12 cellular contexts compared by ENCODE assay signal in the genomic region with DNA sequence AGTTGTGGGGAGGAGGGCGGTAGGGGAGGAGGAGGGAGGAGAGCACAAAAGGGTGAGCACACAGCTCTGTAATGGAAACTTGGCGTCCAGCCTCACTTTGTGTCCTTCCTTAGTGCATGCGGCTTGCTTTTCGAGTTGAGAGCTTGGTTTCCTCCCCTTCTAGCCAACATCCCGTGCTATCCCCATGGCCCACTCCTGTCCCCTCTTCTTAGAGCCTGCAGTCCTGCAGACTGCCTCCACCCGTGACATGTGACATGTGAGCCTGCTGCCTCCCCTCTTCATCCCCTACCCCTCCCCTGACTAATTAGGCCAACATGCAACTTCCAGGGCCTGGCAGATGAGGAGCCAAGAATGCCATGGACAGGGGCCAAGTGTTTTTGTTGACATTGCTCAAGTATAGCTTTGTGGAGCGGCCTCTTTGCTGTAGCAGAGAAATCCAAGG.
DNase-seq lines count a peak whose midpoint lies in the region; ATAC-seq lines count a peak whose summit lies in the region.
"Had no signal": no experiment of that assay in that cellular context is flagged by ENCODE, and none has a peak within 500 bp of the region (broad histone marks: within the 10 kb centered on the region; RNA-seq: fewer than 3 reads in every experiment).

No MANE protein-coding gene starts in this region.

- DNase-seq in HUDEP-2 (lab: John Stamatoyannopoulos, UW; ENCODE audit: unreplicated experiment in 76 of 76) (peak in 39 of 76 experiments; percentile 3 to 66 (median 42)), amygdala (lab: John Stamatoyannopoulos, UW) (peak in 37 of 56 donors; percentile 4 to 68 (median 38)), hippocampal formation (lab: John Stamatoyannopoulos, UW) (peak; percentile 13 to 15), AML-193 (lab: John Stamatoyannopoulos, UW) (no peak), HT-29 (ENCODE audit: low spot score) (no peak), NCI-H82 treated with DMSO at 0.1 percent for 48 hours (lab: John Stamatoyannopoulos, UW; ENCODE audit: unreplicated experiment) (no peak)
- DNase-seq: activated T-cell treated with anti-CD3 and anti-CD28 coated beads, Interleukin-2, amount 50 U/mL, for 72 hours; IMR-90 had no signal

- peak overlapping the region in 16 of 21 experiments; percentile 7 to 75 (median 45) for H3K27ac ChIP-seq in skin epidermis
- H3K27ac ChIP-seq: epithelial cell of prostate, SJSA1 had no signal

- ATAC-seq in GM21529 (IDR thresholded peaks at IDR 0.05; ENCODE audit: unreplicated experiment) = no peak
- ATAC-seq: activated T-cell treated with anti-CD3 and anti-CD28 coated beads, Interleukin-2, amount 50 U/mL, for 72 hours had no signal

- no peak overlapping the region for H3K4me3 ChIP-seq in skin epidermis
- H3K4me3 ChIP-seq: SJSA1 had no signal

Comparison
In these comparisons a context has a peak if more than half of its experiments do, and no peak if none do; other contexts are left out.
1. DNase-seq: peak in HUDEP-2 (39 of 76), amygdala (37 of 56) and hippocampal formation (2 of 2); none in AML-193 (0 of 2), HT-29 (single experiment) and NCI-H82 treated with DMSO at 0.1 percent for 48 hours (single experiment).